In the genomic region with DNA sequence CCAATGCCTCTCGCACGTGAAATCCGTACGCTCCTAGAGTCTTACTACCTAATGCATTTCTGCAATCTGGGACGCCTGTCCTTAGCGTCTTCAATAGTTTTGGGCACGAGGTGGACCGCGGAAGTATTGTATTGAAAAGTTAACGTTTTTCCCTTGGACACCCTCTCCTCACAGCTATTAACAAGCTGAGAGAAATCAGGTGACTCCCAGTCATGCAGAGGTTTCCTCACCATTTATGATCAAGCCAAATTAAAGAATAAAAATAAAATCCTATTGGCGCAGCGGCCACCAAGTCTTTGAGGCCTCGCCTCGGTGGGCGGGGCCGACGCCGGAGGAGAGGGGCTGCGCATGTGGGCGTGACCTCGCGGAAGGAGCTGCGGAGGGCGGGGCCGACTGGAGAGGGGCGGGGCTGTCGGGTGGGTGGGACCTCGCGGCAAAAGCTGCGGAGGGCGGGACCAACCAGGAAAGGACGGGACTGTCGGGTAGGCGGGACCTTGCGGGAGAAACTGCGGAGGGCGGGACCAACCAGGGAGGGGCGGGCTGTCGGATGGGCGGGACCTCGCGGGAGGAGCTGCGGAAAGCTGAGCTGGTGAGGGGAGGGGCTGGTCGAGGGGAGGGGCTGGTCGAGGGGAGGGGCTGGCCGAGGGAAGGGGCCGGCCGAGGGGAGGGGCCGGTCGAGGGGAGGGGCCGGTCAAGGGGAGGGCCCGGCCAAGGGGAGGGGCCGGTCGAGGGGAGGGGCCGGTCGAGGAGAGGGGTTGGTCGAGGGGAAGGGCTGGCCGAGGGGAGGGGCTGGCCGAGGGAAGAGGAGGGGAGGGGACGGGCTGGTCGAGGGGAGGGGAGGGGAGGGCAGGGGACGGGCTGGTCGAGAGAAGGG, we compare ENCODE assay signal across 1 cellular context.
TF ChIP-seq lines count a peak whose summit lies in the region.

No MANE protein-coding gene starts in this region.

TF ChIP-seq in K562, 482 proteins besides CTCF, POLR2A, EP300 and RAD21 (continued from another document and continues in another):
- TF ChIP-seq, protein P1, sequence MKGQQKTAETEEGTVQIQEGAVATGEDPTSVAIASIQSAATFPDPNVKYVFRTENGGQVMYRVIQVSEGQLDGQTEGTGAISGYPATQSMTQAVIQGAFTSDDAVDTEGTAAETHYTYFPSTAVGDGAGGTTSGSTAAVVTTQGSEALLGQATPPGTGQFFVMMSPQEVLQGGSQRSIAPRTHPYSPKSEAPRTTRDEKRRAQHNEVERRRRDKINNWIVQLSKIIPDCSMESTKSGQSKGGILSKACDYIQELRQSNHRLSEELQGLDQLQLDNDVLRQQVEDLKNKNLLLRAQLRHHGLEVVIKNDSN (CRISPR knock-in tag; IDR thresholded peaks at IDR 0.05), result 0 out of 2 replicates have a peak, but pooled peaks have one; percentile 25
- TF ChIP-seq, protein P2, sequence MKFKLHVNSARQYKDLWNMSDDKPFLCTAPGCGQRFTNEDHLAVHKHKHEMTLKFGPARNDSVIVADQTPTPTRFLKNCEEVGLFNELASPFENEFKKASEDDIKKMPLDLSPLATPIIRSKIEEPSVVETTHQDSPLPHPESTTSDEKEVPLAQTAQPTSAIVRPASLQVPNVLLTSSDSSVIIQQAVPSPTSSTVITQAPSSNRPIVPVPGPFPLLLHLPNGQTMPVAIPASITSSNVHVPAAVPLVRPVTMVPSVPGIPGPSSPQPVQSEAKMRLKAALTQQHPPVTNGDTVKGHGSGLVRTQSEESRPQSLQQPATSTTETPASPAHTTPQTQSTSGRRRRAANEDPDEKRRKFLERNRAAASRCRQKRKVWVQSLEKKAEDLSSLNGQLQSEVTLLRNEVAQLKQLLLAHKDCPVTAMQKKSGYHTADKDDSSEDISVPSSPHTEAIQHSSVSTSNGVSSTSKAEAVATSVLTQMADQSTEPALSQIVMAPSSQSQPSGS (CRISPR knock-in tag; IDR thresholded peaks at IDR 0.05), result no peak
- TF ChIP-seq, protein P3, sequence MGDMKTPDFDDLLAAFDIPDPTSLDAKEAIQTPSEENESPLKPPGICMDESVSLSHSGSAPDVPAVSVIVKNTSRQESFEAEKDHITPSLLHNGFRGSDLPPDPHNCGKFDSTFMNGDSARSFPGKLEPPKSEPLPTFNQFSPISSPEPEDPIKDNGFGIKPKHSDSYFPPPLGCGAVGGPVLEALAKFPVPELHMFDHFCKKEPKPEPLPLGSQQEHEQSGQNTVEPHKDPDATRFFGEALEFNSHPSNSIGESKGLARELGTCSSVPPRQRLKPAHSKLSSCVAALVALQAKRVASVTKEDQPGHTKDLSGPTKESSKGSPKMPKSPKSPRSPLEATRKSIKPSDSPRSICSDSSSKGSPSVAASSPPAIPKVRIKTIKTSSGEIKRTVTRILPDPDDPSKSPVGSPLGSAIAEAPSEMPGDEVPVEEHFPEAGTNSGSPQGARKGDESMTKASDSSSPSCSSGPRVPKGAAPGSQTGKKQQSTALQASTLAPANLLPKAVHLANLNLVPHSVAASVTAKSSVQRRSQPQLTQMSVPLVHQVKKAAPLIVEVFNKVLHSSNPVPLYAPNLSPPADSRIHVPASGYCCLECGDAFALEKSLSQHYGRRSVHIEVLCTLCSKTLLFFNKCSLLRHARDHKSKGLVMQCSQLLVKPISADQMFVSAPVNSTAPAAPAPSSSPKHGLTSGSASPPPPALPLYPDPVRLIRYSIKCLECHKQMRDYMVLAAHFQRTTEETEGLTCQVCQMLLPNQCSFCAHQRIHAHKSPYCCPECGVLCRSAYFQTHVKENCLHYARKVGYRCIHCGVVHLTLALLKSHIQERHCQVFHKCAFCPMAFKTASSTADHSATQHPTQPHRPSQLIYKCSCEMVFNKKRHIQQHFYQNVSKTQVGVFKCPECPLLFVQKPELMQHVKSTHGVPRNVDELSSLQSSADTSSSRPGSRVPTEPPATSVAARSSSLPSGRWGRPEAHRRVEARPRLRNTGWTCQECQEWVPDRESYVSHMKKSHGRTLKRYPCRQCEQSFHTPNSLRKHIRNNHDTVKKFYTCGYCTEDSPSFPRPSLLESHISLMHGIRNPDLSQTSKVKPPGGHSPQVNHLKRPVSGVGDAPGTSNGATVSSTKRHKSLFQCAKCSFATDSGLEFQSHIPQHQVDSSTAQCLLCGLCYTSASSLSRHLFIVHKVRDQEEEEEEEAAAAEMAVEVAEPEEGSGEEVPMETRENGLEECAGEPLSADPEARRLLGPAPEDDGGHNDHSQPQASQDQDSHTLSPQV (IDR thresholded peaks at IDR 0.05), result peak; percentile 90
- TF ChIP-seq RCOR1 (IDR thresholded peaks at IDR 0.05; ENCODE audit: borderline replicate concordance in 1 of 2, low read depth in 2 of 2, low read length in 2 of 2) (peak in 1 of 2 experiments; percentile 37; a peak in 1 of 4 replicates), HDAC8 (tag; IDR thresholded peaks at IDR 0.05) (no peak), TAF7 (tag; IDR thresholded peaks at IDR 0.05) (no peak), KLF13 (tag; IDR thresholded peaks at IDR 0.05; ENCODE audit: borderline replicate concordance, low read depth) (0 out of 2 replicates have a peak, but pooled peaks have one; percentile 42), ZSCAN29 (IDR thresholded peaks at IDR 0.05) (no peak), ZNF253 (CRISPR knock-in tag; conservative IDR thresholded peaks at IDR 0.05) (no peak), ZNF785 (CRISPR knock-in tag; IDR thresholded peaks at IDR 0.05) (no peak), NFRKB (IDR thresholded peaks at IDR 0.05; ENCODE audit: low read depth) (0 out of 2 replicates have a peak, but pooled peaks have one; percentile 44), CBFA2T2 (conservative IDR thresholded peaks at IDR 0.05) (no peak), HNRNPK (IDR thresholded peaks at IDR 0.05; ENCODE audit: low read depth, low read length, poor library complexity, severe bottlenecking) (no peak), DMBX1 (CRISPR knock-in tag; IDR thresholded peaks at IDR 0.05; ENCODE audit: borderline replicate concordance) (peak; percentile 58; the same call in 1 of the 2 replicates), PRPF4 (IDR thresholded peaks at IDR 0.05; ENCODE audit: insufficient read depth, low read depth, low read length, poor library complexity, severe bottlenecking) (no peak), KDM1A (IDR thresholded peaks at IDR 0.05) (no peak), RBM34 (IDR thresholded peaks at IDR 0.05; ENCODE audit: borderline replicate concordance, insufficient read depth, low read length) (no peak), CBX2 (IDR thresholded peaks at IDR 0.05; ENCODE audit: insufficient read depth, low read length, poor library complexity, severe bottlenecking) (no peak), ZNF830 (CRISPR knock-in tag; IDR thresholded peaks at IDR 0.05) (no peak), ZFX (CRISPR knock-in tag; IDR thresholded peaks at IDR 0.05) (peak; percentile 40; the same call in 1 of the 2 replicates), GATAD2A (IDR thresholded peaks at IDR 0.05) (no peak), CAMTA2 (CRISPR knock-in tag; conservative IDR thresholded peaks at IDR 0.05) (no peak), ZBTB7A (IDR thresholded peaks at IDR 0.05; ENCODE audit: borderline replicate concordance, control insufficient read depth, low read depth, low read length) (0 out of 2 replicates have a peak, but pooled peaks have one; percentile 11), TCF3 (CRISPR knock-in tag; IDR thresholded peaks at IDR 0.05) (no peak), TRIM24 (IDR thresholded peaks at IDR 0.05) (no peak), MECOM (CRISPR knock-in tag; IDR thresholded peaks at IDR 0.05) (peak; percentile 69; the same call in 1 of the 2 replicates), CREM (IDR thresholded peaks at IDR 0.05; ENCODE audit: low read depth) (0 out of 2 replicates have a peak, but pooled peaks have one; percentile 15), RAD51 (IDR thresholded peaks at IDR 0.05; ENCODE audit: borderline replicate concordance, low read depth) (no peak), L3MBTL2 (IDR thresholded peaks at IDR 0.05) (peak; percentile 99), NONO (IDR thresholded peaks at IDR 0.05; ENCODE audit: low read depth in 2 of 2, low read length in 1 of 2) (no peak)
- TF ChIP-seq, protein P4, sequence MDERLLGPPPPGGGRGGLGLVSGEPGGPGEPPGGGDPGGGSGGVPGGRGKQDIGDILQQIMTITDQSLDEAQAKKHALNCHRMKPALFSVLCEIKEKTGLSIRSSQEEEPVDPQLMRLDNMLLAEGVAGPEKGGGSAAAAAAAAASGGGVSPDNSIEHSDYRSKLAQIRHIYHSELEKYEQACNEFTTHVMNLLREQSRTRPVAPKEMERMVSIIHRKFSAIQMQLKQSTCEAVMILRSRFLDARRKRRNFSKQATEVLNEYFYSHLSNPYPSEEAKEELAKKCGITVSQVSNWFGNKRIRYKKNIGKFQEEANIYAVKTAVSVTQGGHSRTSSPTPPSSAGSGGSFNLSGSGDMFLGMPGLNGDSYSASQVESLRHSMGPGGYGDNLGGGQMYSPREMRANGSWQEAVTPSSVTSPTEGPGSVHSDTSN (CRISPR knock-in tag; IDR thresholded peaks at IDR 0.05; ENCODE audit: low read depth), result no peak
- TF ChIP-seq, protein P4 (tag; conservative IDR thresholded peaks at IDR 0.05; ENCODE audit: low read depth), result no peak
- TF ChIP-seq, protein P5, sequence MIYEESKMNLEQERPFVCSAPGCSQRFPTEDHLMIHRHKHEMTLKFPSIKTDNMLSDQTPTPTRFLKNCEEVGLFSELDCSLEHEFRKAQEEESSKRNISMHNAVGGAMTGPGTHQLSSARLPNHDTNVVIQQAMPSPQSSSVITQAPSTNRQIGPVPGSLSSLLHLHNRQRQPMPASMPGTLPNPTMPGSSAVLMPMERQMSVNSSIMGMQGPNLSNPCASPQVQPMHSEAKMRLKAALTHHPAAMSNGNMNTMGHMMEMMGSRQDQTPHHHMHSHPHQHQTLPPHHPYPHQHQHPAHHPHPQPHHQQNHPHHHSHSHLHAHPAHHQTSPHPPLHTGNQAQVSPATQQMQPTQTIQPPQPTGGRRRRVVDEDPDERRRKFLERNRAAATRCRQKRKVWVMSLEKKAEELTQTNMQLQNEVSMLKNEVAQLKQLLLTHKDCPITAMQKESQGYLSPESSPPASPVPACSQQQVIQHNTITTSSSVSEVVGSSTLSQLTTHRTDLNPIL (CRISPR knock-in tag; IDR thresholded peaks at IDR 0.05), result no peak
- TF ChIP-seq, protein P6, sequence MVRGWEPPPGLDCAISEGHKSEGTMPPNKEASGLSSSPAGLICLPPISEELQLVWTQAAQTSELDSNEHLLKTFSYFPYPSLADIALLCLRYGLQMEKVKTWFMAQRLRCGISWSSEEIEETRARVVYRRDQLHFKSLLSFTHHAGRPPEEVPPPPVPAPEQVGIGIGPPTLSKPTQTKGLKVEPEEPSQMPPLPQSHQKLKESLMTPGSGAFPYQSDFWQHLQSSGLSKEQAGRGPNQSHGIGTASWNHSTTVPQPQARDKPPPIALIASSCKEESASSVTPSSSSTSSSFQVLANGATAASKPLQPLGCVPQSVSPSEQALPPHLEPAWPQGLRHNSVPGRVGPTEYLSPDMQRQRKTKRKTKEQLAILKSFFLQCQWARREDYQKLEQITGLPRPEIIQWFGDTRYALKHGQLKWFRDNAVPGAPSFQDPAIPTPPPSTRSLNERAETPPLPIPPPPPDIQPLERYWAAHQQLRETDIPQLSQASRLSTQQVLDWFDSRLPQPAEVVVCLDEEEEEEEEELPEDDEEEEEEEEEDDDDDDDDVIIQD (CRISPR knock-in tag; IDR thresholded peaks at IDR 0.05), result no peak
- TF ChIP-seq, protein P7, sequence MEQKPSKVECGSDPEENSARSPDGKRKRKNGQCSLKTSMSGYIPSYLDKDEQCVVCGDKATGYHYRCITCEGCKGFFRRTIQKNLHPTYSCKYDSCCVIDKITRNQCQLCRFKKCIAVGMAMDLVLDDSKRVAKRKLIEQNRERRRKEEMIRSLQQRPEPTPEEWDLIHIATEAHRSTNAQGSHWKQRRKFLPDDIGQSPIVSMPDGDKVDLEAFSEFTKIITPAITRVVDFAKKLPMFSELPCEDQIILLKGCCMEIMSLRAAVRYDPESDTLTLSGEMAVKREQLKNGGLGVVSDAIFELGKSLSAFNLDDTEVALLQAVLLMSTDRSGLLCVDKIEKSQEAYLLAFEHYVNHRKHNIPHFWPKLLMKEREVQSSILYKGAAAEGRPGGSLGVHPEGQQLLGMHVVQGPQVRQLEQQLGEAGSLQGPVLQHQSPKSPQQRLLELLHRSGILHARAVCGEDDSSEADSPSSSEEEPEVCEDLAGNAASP (IDR thresholded peaks at IDR 0.05), result no peak
- TF ChIP-seq, protein P8, sequence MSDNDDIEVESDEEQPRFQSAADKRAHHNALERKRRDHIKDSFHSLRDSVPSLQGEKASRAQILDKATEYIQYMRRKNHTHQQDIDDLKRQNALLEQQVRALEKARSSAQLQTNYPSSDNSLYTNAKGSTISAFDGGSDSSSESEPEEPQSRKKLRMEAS (CRISPR knock-in tag; IDR thresholded peaks at IDR 0.05), result peak; percentile 54; the same call in 1 of the 2 replicates
